ENCODE assay signal across 17 cellular contexts in genomic region chr16:28985611-28986041, GRCh38. TPM values are rescaled to one million over a fixed set of nuclear protein-coding genes. Genes with fewer than 3 reads are reported as not detected.
DNase-seq lines count a peak whose midpoint lies in the region; ATAC-seq and TF ChIP-seq lines count a peak whose summit lies in the region.
"Had no signal": no experiment of that assay in that cellular context is flagged by ENCODE, and none has a peak within 500 bp of the region (broad histone marks: within the 10 kb centered on the region; RNA-seq: fewer than 3 reads in every experiment).

No MANE protein-coding gene starts in this region.

- peak overlapping the region; percentile 95 to 99 for H3K4me3 Mint-ChIP-seq in activated T-cell treated with anti-CD3 and anti-CD28 coated beads, Interleukin-2, amount 50 U/mL, for 72 hours

- H3K36me3 ChIP-seq in mucosa of descending colon (ENCODE audit: low read depth) (no peaks in the 10 kb centered on the region), urinary bladder (ENCODE audit: insufficient read depth) (peaks cover 5% of the 10 kb centered on the region)

- ATAC-seq in activated T-cell treated with anti-CD3 and anti-CD28 coated beads, Interleukin-2, amount 50 U/mL, for 72 hours (replicated peaks in 1 of 2), result no peak
- ATAC-seq in mucosa of descending colon, result peak; percentile 8

- H3K27ac ChIP-seq in urinary bladder (ENCODE audit: low read depth), result no peak overlapping the region
- H3K27ac ChIP-seq: adrenal gland, vagina, WERI-Rb-1 had no signal

- H3K36me3 Mint-ChIP-seq in activated T-cell treated with anti-CD3 and anti-CD28 coated beads, Interleukin-2, amount 50 U/mL, for 72 hours (ENCODE audit: insufficient read depth in 2 of 2), result peaks cover 34 to 61% of the 10 kb centered on the region in 2 donors

- H3K27me3 Mint-ChIP-seq in activated T-cell treated with anti-CD3 and anti-CD28 coated beads, Interleukin-2, amount 50 U/mL, for 72 hours (ENCODE audit: low read depth), result no peaks in the 10 kb centered on the region

- WGBS in urinary bladder, result 90% methylated on average over 9 of the region's 9 CpGs

- TF ChIP-seq CTCF in mucosa of descending colon (IDR thresholded peaks at IDR 0.05), result no peak

- H3K9me3 ChIP-seq in mucosa of descending colon, result peaks cover 3% of the 10 kb centered on the region

- H3K9me3 Mint-ChIP-seq in activated T-cell treated with anti-CD3 and anti-CD28 coated beads, Interleukin-2, amount 50 U/mL, for 72 hours, result peaks cover 6 to 11% of the 10 kb centered on the region in 2 donors

- peak; percentile 16 for DNase-seq in activated naive CD4-positive, alpha-beta T cell treated with Interleukin-2 at 50 U/mL for 16 hours
- no peak for DNase-seq in activated naive CD4-positive, alpha-beta T cell treated with anti-CD3 and anti-CD28 coated beads, Interleukin-2, amount 50 U/mL, for 16 hours
- peak in 1 of 2 donors; percentile 39 for DNase-seq in activated T-cell treated with anti-CD3 and anti-CD28 coated beads, Interleukin-2, amount 50 U/mL, for 72 hours
- DNase-seq in mucosa of descending colon, result no peak
- no peak for DNase-seq in head of caudate nucleus
- no peak for DNase-seq in NCI-H69 (lab: John Stamatoyannopoulos, UW)
- no peak for DNase-seq in NCI-H2107 treated with DMSO at 0.1 percent for 48 hours (lab: John Stamatoyannopoulos, UW; ENCODE audit: unreplicated experiment)
- DNase-seq: adrenal gland, NCI-H1436 treated with DMSO at 0.1 percent for 48 hours, NCI-H82, SIG-M5, WERI-Rb-1 had no signal

- intact Hi-C loops in mucosa of descending colon (cut with DNase I, micrococcal nuclease) (no loop called here), head of caudate nucleus (cut with DNase I) (no loop called here)

- H3K4me1 ChIP-seq in mucosa of descending colon (ENCODE audit: low read depth) (no peaks in the 10 kb centered on the region), urinary bladder (ENCODE audit: insufficient read depth) (no peaks in the 10 kb centered on the region)
- H3K4me1 ChIP-seq: adrenal gland, vagina had no signal

- no peak overlapping the region for H3K4me3 ChIP-seq in mucosa of descending colon
- peak overlapping the region; percentile 36 for H3K4me3 ChIP-seq in urinary bladder (ENCODE audit: low read depth, low read length)
- H3K4me3 ChIP-seq: adrenal gland had no signal

- peak overlapping the region; percentile 96 for H3K27ac Mint-ChIP-seq in activated T-cell treated with anti-CD3 and anti-CD28 coated beads, Interleukin-2, amount 50 U/mL, for 72 hours

- H3K4me1 Mint-ChIP-seq in activated T-cell treated with anti-CD3 and anti-CD28 coated beads, Interleukin-2, amount 50 U/mL, for 72 hours (ENCODE audit: low read depth), result peaks cover 53% of the 10 kb centered on the region

RNA-seq across cellular contexts. Expression of gene LAT, which starts 0.8 kb away (rescaled TPM):
- total RNA-seq in activated T-cell treated with anti-CD3 and anti-CD28 coated beads, Interleukin-2, amount 50 U/mL, for 72 hours, result 100 to 1,000 TPM; 254 to 360 TPM
- total RNA-seq in mucosa of descending colon (10 to 100 TPM in 2 of 3 donors, 1 to 10 TPM in 1; 8.5 to 13.0 (median 11.6) TPM), urinary bladder (1.0 TPM)
- polyA plus RNA-seq in urinary bladder, result 9.9 TPM

RNA-seq across cellular contexts. Expression of gene SPNS1, which starts 11.0 kb away (rescaled TPM):
- total RNA-seq in activated T-cell treated with anti-CD3 and anti-CD28 coated beads, Interleukin-2, amount 50 U/mL, for 72 hours, result 10 to 100 TPM; 21.1 to 23.6 TPM
- total RNA-seq in mucosa of descending colon, result 10 to 100 TPM; 28.2 to 31.0 (median 30.3) TPM
- total RNA-seq in urinary bladder, result 16.1 TPM
- polyA plus RNA-seq in urinary bladder, result 37.1 TPM

RNA-seq across cellular contexts. Expression of gene NFATC2IP, which starts 34.9 kb away (rescaled TPM):
- total RNA-seq in activated T-cell treated with anti-CD3 and anti-CD28 coated beads, Interleukin-2, amount 50 U/mL, for 72 hours, result 10 to 100 TPM; 81.1 to 97.6 TPM
- 10 to 100 TPM; 45.0 to 57.9 (median 50.9) TPM for total RNA-seq in mucosa of descending colon
- 22.2 TPM for total RNA-seq in urinary bladder
- polyA plus RNA-seq in urinary bladder, result 25.2 TPM

RNA-seq across cellular contexts. Expression of gene CD19, which starts 53.9 kb away (rescaled TPM):
- 1 to 10 TPM; 1.3 to 1.4 TPM for total RNA-seq in activated T-cell treated with anti-CD3 and anti-CD28 coated beads, Interleukin-2, amount 50 U/mL, for 72 hours
- total RNA-seq in mucosa of descending colon (under 1 TPM; 0.29 to 0.65 (median 0.38) TPM), urinary bladder (0.16 TPM)
- 0.70 TPM for polyA plus RNA-seq in urinary bladder
- total RNA-seq: dermis microvascular lymphatic vessel endothelial cell, fibroblast of villous mesenchyme, myocyte, vagina had no signal

Comparison
In these comparisons a context has a peak if more than half of its experiments do, and no peak if none do; other contexts are left out.
1. RNA of gene LAT, which starts 0.8 kb away (total RNA-seq): 254 to 360 TPM in activated T-cell treated with anti-CD3 and anti-CD28 coated beads, Interleukin-2, amount 50 U/mL, for 72 hours; 8.5 to 13.0 TPM in mucosa of descending colon and 1.0 TPM in urinary bladder (single experiment); every median in the first group is over 10 times any median in the second.